8 cellular contexts compared by ENCODE assay signal in genomic region chr11:62560566-62561103, GRCh38. TPM values are rescaled to one million over a fixed set of nuclear protein-coding genes. Genes with fewer than 3 reads are reported as not detected.
DNase-seq lines count a peak whose midpoint lies in the region; ATAC-seq and TF ChIP-seq lines count a peak whose summit lies in the region.

No MANE protein-coding gene starts in this region.

- H3K27me3 Mint-ChIP-seq in CD8-positive, alpha-beta T cell (ENCODE audit: low read depth), result no peaks in the 10 kb centered on the region
- no peaks in the 10 kb centered on the region for H3K27me3 Mint-ChIP-seq in activated naive CD8-positive, alpha-beta T cell treated with anti-CD3 and anti-CD28 coated beads, Interleukin-2, amount 50 U/mL, for 24 hours

- CTCF ChIA-PET in CD8-positive, alpha-beta T cell (lab: Charles Lee), result interaction anchor here (0.5 to 12.7 kb wide), 38 partner anchors 9 to 1094 kb away, joined by 3 to 265 read pairs (median 4); partner anchors contain the start of genes AHNAK, EEF1G, SCGB1A1 and TUT1

- DNase-seq in CD8-positive, alpha-beta T cell, result peak; percentile 65 to 87 (median 83)
- DNase-seq in HT-29 (ENCODE audit: low spot score) (peak; percentile 99), SK-N-MC (ENCODE audit: low read depth, low spot score) (no peak), left cardiac atrium (peak; percentile 90), retina (peak; percentile 20)
- peak; percentile 79 for DNase-seq in activated naive CD8-positive, alpha-beta T cell treated with anti-CD3 and anti-CD28 coated beads, Interleukin-2, amount 50 U/mL, for 24 hours

- peak; percentile 64 for TF ChIP-seq CTCF in CD8-positive, alpha-beta T cell (IDR thresholded peaks at IDR 0.05)

- H3K27me3 ChIP-seq in CD8-positive, alpha-beta T cell (ENCODE audit: insufficient read depth, low read length), result no peaks in the 10 kb centered on the region

- peaks cover 44% of the 10 kb centered on the region for H3K4me1 ChIP-seq in CD8-positive, alpha-beta T cell (ENCODE audit: insufficient read depth, low read length)

- no peak overlapping the region for H3K9ac ChIP-seq in SK-N-MC (ENCODE audit: insufficient read length)

- H3K4me3 ChIP-seq in CD8-positive, alpha-beta T cell (ENCODE audit: low read depth, low read length), result no peak overlapping the region
- H3K4me3 ChIP-seq in SK-N-MC, result no peak overlapping the region

- H3K4me1 Mint-ChIP-seq in CD8-positive, alpha-beta T cell (ENCODE audit: low read depth), result peaks cover 53% of the 10 kb centered on the region
- peaks cover 82% of the 10 kb centered on the region for H3K4me1 Mint-ChIP-seq in activated naive CD8-positive, alpha-beta T cell treated with anti-CD3 and anti-CD28 coated beads, Interleukin-2, amount 50 U/mL, for 24 hours

- no peak overlapping the region for H3K4me3 Mint-ChIP-seq in CD8-positive, alpha-beta T cell
- no peak overlapping the region for H3K4me3 Mint-ChIP-seq in activated naive CD8-positive, alpha-beta T cell treated with anti-CD3 and anti-CD28 coated beads, Interleukin-2, amount 50 U/mL, for 24 hours

- H3K9me3 Mint-ChIP-seq in CD8-positive, alpha-beta T cell, result no peaks in the 10 kb centered on the region
- no peaks in the 10 kb centered on the region for H3K9me3 Mint-ChIP-seq in activated naive CD8-positive, alpha-beta T cell treated with anti-CD3 and anti-CD28 coated beads, Interleukin-2, amount 50 U/mL, for 24 hours

- intact Hi-C loops in CD8-positive, alpha-beta T cell (cut with DNase I, micrococcal nuclease), result loop anchor here (1.0 kb wide), 6 partner anchors 15 to 180 kb away; no protein-coding TSS in a partner anchor
- intact Hi-C loops in left cardiac atrium (cut with DNase I), result loop anchor here in 1 of 2 donors (2.0 kb wide), 1 partner anchor 136 kb away; no protein-coding TSS in a partner anchor

- peaks cover 60% of the 10 kb centered on the region for H3K36me3 Mint-ChIP-seq in CD8-positive, alpha-beta T cell
- H3K36me3 Mint-ChIP-seq in activated naive CD8-positive, alpha-beta T cell treated with anti-CD3 and anti-CD28 coated beads, Interleukin-2, amount 50 U/mL, for 24 hours (ENCODE audit: low read depth), result peaks cover 74% of the 10 kb centered on the region

- POLR2A ChIA-PET in CD8-positive, alpha-beta T cell (lab: Charles Lee), result interaction anchor here (0.9 to 10.0 kb wide), 6 partner anchors 13 to 136 kb away, joined by 3 to 89 read pairs (median 5); partner anchors contain the start of genes AHNAK, EEF1G, MTA2 and TUT1

- peaks cover 38% of the 10 kb centered on the region for H3K36me3 ChIP-seq in CD8-positive, alpha-beta T cell (ENCODE audit: insufficient read depth, low read length)
- peaks cover 85% of the 10 kb centered on the region for H3K36me3 ChIP-seq in SK-N-MC (ENCODE audit: insufficient read depth, low read length)

- ATAC-seq in CD8-positive, alpha-beta T cell, result peak; percentile 18
- peak; percentile 42 for ATAC-seq in activated naive CD8-positive, alpha-beta T cell treated with anti-CD3 and anti-CD28 coated beads, Interleukin-2, amount 50 U/mL, for 24 hours
- ATAC-seq in left cardiac atrium (peak; percentile 76 to 80), HG03520 (IDR thresholded peaks at IDR 0.05; ENCODE audit: unreplicated experiment) (no peak), GM18870 (IDR thresholded peaks at IDR 0.05; ENCODE audit: unreplicated experiment) (no peak)

- H3K9me3 ChIP-seq in CD8-positive, alpha-beta T cell (ENCODE audit: low read length), result no peaks in the 10 kb centered on the region
- H3K9me3 ChIP-seq in SK-N-MC (ENCODE audit: low read depth, low read length), result no peaks in the 10 kb centered on the region

- peak overlapping the region; percentile 49 for H3K27ac Mint-ChIP-seq in CD8-positive, alpha-beta T cell
- H3K27ac Mint-ChIP-seq in activated naive CD8-positive, alpha-beta T cell treated with anti-CD3 and anti-CD28 coated beads, Interleukin-2, amount 50 U/mL, for 24 hours, result peak overlapping the region; percentile 26

- H3K27ac ChIP-seq in CD8-positive, alpha-beta T cell (ENCODE audit: low read depth, low read length), result no peak overlapping the region
- peak overlapping the region; percentile 59; the same call in 1 of the 2 replicates for H3K27ac ChIP-seq in SK-N-MC

RNA-seq across cellular contexts. Expression of gene EEF1G, which starts 13.1 kb away (rescaled TPM):
- total RNA-seq in CD8-positive, alpha-beta T cell, result 1,000 to 10,000 TPM; 2,174 to 2,204 TPM
- total RNA-seq in HT-29 (2014; rRNA removed; shearing (Covaris generic)), result 1,888 and 1,945 TPM in 2 replicates
- total RNA-seq in left cardiac atrium, result 100 to 1,000 TPM; 833 to 894 TPM

RNA-seq across cellular contexts. Expression of gene AHNAK, which starts 14.0 kb away (rescaled TPM):
- total RNA-seq in CD8-positive, alpha-beta T cell, result 100 to 1,000 TPM; 185 to 188 TPM
- 281 and 282 TPM in 2 replicates for total RNA-seq in HT-29 (2014; rRNA removed; shearing (Covaris generic))
- total RNA-seq in left cardiac atrium, result 100 to 1,000 TPM; 329 to 404 TPM

RNA-seq across cellular contexts. Expression of gene TUT1, which starts 30.7 kb away (rescaled TPM):
- total RNA-seq in CD8-positive, alpha-beta T cell, result 10 to 100 TPM; 15.3 to 17.7 TPM
- 19.3 and 25.1 TPM in 2 replicates for total RNA-seq in HT-29 (2014; rRNA removed; shearing (Covaris generic))
- total RNA-seq in left cardiac atrium, result 10 to 100 TPM in 1 of 2 donors, 1 to 10 TPM in 1; 9.6 to 11.5 TPM

RNA-seq across cellular contexts. Expression of gene MTA2, which starts 41.0 kb away (rescaled TPM):
- 100 to 1,000 TPM; 148 to 154 TPM for total RNA-seq in CD8-positive, alpha-beta T cell
- 223 and 229 TPM in 2 replicates for total RNA-seq in HT-29 (2014; rRNA removed; shearing (Covaris generic))
- 10 to 100 TPM; 38.1 to 60.6 TPM for total RNA-seq in left cardiac atrium

RNA-seq across cellular contexts. Expression of gene EML3, which starts 51.9 kb away (rescaled TPM):
- total RNA-seq in CD8-positive, alpha-beta T cell, result 100 to 1,000 TPM; 167 to 189 TPM
- 72.3 and 72.5 TPM in 2 replicates for total RNA-seq in HT-29 (2014; rRNA removed; shearing (Covaris generic))
- 10 to 100 TPM; 29.1 to 46.8 TPM for total RNA-seq in left cardiac atrium

Comparison
In these comparisons a context has a peak if more than half of its experiments do, and no peak if none do; other contexts are left out.
1. ATAC-seq: peak in CD8-positive, alpha-beta T cell (single experiment), activated naive CD8-positive, alpha-beta T cell treated with anti-CD3 and anti-CD28 coated beads, Interleukin-2, amount 50 U/mL, for 24 hours (single experiment) and left cardiac atrium (2 of 2); none in HG03520 (single experiment) and GM18870 (single experiment).